In genomic region chr2:176132397-176133086, GRCh38 we compare ENCODE assay signal across 8 cellular contexts. TPM values are rescaled to one million over a fixed set of nuclear protein-coding genes. Genes with fewer than 3 reads are reported as not detected.
DNase-seq lines count a peak whose midpoint lies in the region; ATAC-seq, FAIRE-seq and TF ChIP-seq lines count a peak whose summit lies in the region.

No MANE protein-coding gene starts in this region.

- H3K18ac ChIP-seq in H1 (ENCODE audit: extremely low read depth, low read length): no peak overlapping the region

- in situ Hi-C loops in Panc1 (cut with HindIII; ENCODE audit: low pct_unique_long_range_greater_than_20kb, low sequenced_read_pairs): no loop called here

- no peak for TF ChIP-seq EP300 in H1 (IDR thresholded peaks at IDR 0.05; ENCODE audit: borderline replicate concordance in 1 of 2, low read depth in 2 of 2, low read length in 2 of 2)

- H3K79me2 ChIP-seq in H1 (ENCODE audit: control insufficient read depth in 1 of 2, insufficient read depth in 2 of 2, low read length in 2 of 2): no peaks in the 10 kb centered on the region

- CTCF ChIA-PET in Panc1 (lab: Charles Lee): interaction anchor here (1.7 kb wide), 1 partner anchor 323 kb away, joined by 18 read pairs; no protein-coding TSS in a partner anchor
- CTCF ChIA-PET in H1 (lab: Charles Lee; ENCODE audit: partially characterized antibody): interaction anchor here (0.6 to 4.5 kb wide), 17 partner anchors 9 to 717 kb away, joined by 3 to 30 read pairs (median 5); partner anchors contain the start of genes HOXD10 and HOXD4

- peak; percentile 47 for ATAC-seq in Panc1

- intact Hi-C loops in Panc1 (cut with micrococcal nuclease; ENCODE audit: unreplicated experiment): no loop called here

- no peak overlapping the region for H2AK5ac ChIP-seq in H1 (ENCODE audit: low read depth, low read length)

- H3K4ac ChIP-seq in H1 (replicated peaks; ENCODE audit: insufficient read length, low read depth, low read length): no peak overlapping the region

- H2BK120ac ChIP-seq in H1 (replicated peaks; ENCODE audit: low read depth, low read length): no peak overlapping the region

- peaks cover 3% of the 10 kb centered on the region; the same call in 1 of the 2 replicates for H3K23me2 ChIP-seq in H1 (ENCODE audit: low read depth, low read length)

- no peak overlapping the region for H2AFZ ChIP-seq in H1 (ENCODE audit: low read length)

- H4K91ac ChIP-seq in H1 (replicated peaks; ENCODE audit: insufficient read length, low read length): no peak overlapping the region

- H3K27ac ChIP-seq in Panc1 (ENCODE audit: low read length): peak overlapping the region; percentile 76
- H3K27ac ChIP-seq in H1 (ENCODE audit: low read depth, low read length): no peak overlapping the region
- H3K27ac ChIP-seq in rectal smooth muscle tissue (ENCODE audit: low read depth, low read length): peak overlapping the region; percentile 29

- H3K4me3 ChIP-seq in GM06990 (replicated peaks; ENCODE audit: low read depth, low read length) (peak overlapping the region; percentile 47), Panc1 (ENCODE audit: low read depth in 2 of 2, low read length in 2 of 2) (peak overlapping the region; percentile 35 to 47), H1 (ENCODE audit: extremely low read depth in 1 of 4, insufficient read depth in 2 of 4, low read depth in 3 of 4, low read length in 4 of 4) (no peak overlapping the region), rectal smooth muscle tissue (ENCODE audit: low read length) (peak overlapping the region; percentile 58)

- TF ChIP-seq CTCF in GM06990 (IDR thresholded peaks at IDR 0.05; ENCODE audit: insufficient read depth, low read length, poor library complexity, severe bottlenecking) (no peak), Panc1 (IDR thresholded peaks at IDR 0.05) (no peak), H1 (IDR thresholded peaks at IDR 0.05; ENCODE audit: control extremely low read depth in 1 of 3, insufficient read depth in 1 of 3, low read depth in 1 of 3, low read length in 3 of 3) (no peak)

- no peak overlapping the region for H4K8ac ChIP-seq in H1 (ENCODE audit: extremely low read depth, insufficient read depth, low read length)

- no peak overlapping the region; the same call in 1 of the 2 replicates for H2BK12ac ChIP-seq in H1 (ENCODE audit: low read depth, low read length)

- no peaks in the 10 kb centered on the region for H3K36me3 ChIP-seq in GM06990 (ENCODE audit: control insufficient read depth, insufficient read depth, low read length)
- no peaks in the 10 kb centered on the region for H3K36me3 ChIP-seq in Panc1 (ENCODE audit: control insufficient read depth, insufficient read depth, low read length)
- H3K36me3 ChIP-seq in H1 (ENCODE audit: control insufficient read depth in 2 of 4, insufficient read depth in 4 of 4, low read length in 3 of 4): peaks cover 0 to 19% (median 0%) of the 10 kb centered on the region in 4 experiments; a peak in 1 of 8 replicates
- H3K36me3 ChIP-seq in rectal smooth muscle tissue (ENCODE audit: control insufficient read depth, insufficient read depth, low read length): no peaks in the 10 kb centered on the region

- no peak for FAIRE-seq in H1 (lab: Jason Lieb, UNC)

- H4K5ac ChIP-seq in H1 (ENCODE audit: insufficient read length, low read depth, low read length): no peak overlapping the region

- H3K23ac ChIP-seq in H1 (ENCODE audit: insufficient read length): no peak overlapping the region

- no peak for TF ChIP-seq RAD21 in H1 (IDR thresholded peaks at IDR 0.05 in 1 of 2, conservative IDR thresholded peaks at IDR 0.05 in 1 of 2; ENCODE audit: low read depth in 2 of 2, low read length in 2 of 2)

- POLR2A ChIA-PET in Panc1 (lab: Charles Lee) (interaction anchor here (0.6 kb wide), 1 partner anchor 1127 kb away, joined by 4 read pairs; no protein-coding TSS in a partner anchor), H1 (lab: Charles Lee; ENCODE audit: partially characterized antibody) (no interaction called here)

- H3K27me3 ChIP-seq in GM06990 (replicated peaks; ENCODE audit: control insufficient read depth, insufficient read depth, low read length): no peaks in the 10 kb centered on the region
- no peaks in the 10 kb centered on the region for H3K27me3 ChIP-seq in Panc1 (ENCODE audit: control insufficient read depth, insufficient read depth, low read length)
- peaks cover 92 to 100% (median 99%) of the 10 kb centered on the region in 4 experiments for H3K27me3 ChIP-seq in H1 (replicated peaks in 1 of 4; ENCODE audit: control insufficient read depth in 3 of 4, extremely low read depth in 1 of 4, insufficient read depth in 3 of 4, low read length in 3 of 4)
- H3K27me3 ChIP-seq in rectal smooth muscle tissue (ENCODE audit: control insufficient read depth, insufficient read depth, low read length): peaks cover 9% of the 10 kb centered on the region

- H3K56ac ChIP-seq in H1 (replicated peaks; ENCODE audit: insufficient read length, low read depth, low read length): no peak overlapping the region

- H3K4me2 ChIP-seq in H1 (ENCODE audit: insufficient read depth in 1 of 2, low read depth in 2 of 2, low read length in 2 of 2): 0 out of 4 replicates have a peak overlapping the region, but pooled peaks of 1 of the 2 experiments have one; percentile 18

- H3K9me3 ChIP-seq in Panc1 (ENCODE audit: control insufficient read depth, insufficient read depth, low read depth, low read length) (no peaks in the 10 kb centered on the region), H1 (ENCODE audit: insufficient read depth in 2 of 2, low read depth in 1 of 2, low read length in 1 of 2) (no peaks in the 10 kb centered on the region)

- H3K79me1 ChIP-seq in H1 (ENCODE audit: low read depth, low read length): no peaks in the 10 kb centered on the region

- TF ChIP-seq POLR2A in H1 (IDR thresholded peaks at IDR 0.05; ENCODE audit: control extremely low read depth in 1 of 2, low read depth in 2 of 2, low read length in 2 of 2): no peak

- WGBS in H1 (ENCODE audit: extremely low coverage in 1 of 2, insufficient coverage in 1 of 2, insufficient read length in 1 of 2, insufficient replicate concordance in 2 of 2, low coverage in 1 of 2, low lambda C conversion rate in 2 of 2, missing lambda C conversion rate in 1 of 2), 2 experiments: 11% methylated on average over 26 of the region's 28 CpGs; no CpG with 5 or more reads in 1 of the 2 experiments

- no peak overlapping the region for H2BK20ac ChIP-seq in H1 (ENCODE audit: low read length)

- no peak overlapping the region for H3K14ac ChIP-seq in H1 (ENCODE audit: insufficient read length)

- no peak overlapping the region for H3K9ac ChIP-seq in H1 (replicated peaks in 1 of 4; ENCODE audit: extremely low read depth in 1 of 4, low read depth in 3 of 4, low read length in 3 of 4)
- no peak overlapping the region for H3K9ac ChIP-seq in rectal smooth muscle tissue (ENCODE audit: low read length)

- no peak for DNase-seq in GM06990 (ENCODE audit: extremely low read depth, insufficient read length)
- no peak for DNase-seq in Panc1 (ENCODE audit: low read depth, low spot score)
- DNase-seq in H1 (ENCODE audit: low read depth in 1 of 2, low spot score in 2 of 2): peak in 1 of 2 experiments; percentile 45
- no peak for DNase-seq in activated gamma-delta T cell (lab: John Stamatoyannopoulos, UW)
- DNase-seq in DMS 273 (lab: John Stamatoyannopoulos, UW; ENCODE audit: unreplicated experiment): no peak
- no peak for DNase-seq in NCI-H1048 (lab: John Stamatoyannopoulos, UW)
- DNase-seq in AG08396 (ENCODE audit: low spot score): no peak

- peaks cover 14 to 31% of the 10 kb centered on the region in 2 experiments for H4K20me1 ChIP-seq in H1 (replicated peaks in 1 of 2; ENCODE audit: control insufficient read depth in 1 of 2, insufficient read depth in 2 of 2, low read length in 2 of 2)

- BruUV-seq in Panc1 (replicated peaks; lab: Mats Ljungman, UMichigan): no TSS peak

- peaks cover 14% of the 10 kb centered on the region for H3K4me1 ChIP-seq in Panc1 (ENCODE audit: control insufficient read depth, insufficient read depth, low read length)
- H3K4me1 ChIP-seq in H1 (replicated peaks in 1 of 4; ENCODE audit: control insufficient read depth in 3 of 4, insufficient read depth in 4 of 4, low read length in 3 of 4): peaks cover 3 to 16% (median 5%) of the 10 kb centered on the region in 4 experiments
- H3K4me1 ChIP-seq in rectal smooth muscle tissue (ENCODE audit: control insufficient read depth, insufficient read depth, low read length): peaks cover 6% of the 10 kb centered on the region

- H2BK5ac ChIP-seq in H1 (ENCODE audit: low read depth, low read length): no peak overlapping the region

- no peak overlapping the region for H2BK15ac ChIP-seq in H1 (ENCODE audit: low read length)

RNA-seq across cellular contexts. Expression of gene HOXD8, which starts 3.0 kb away (rescaled TPM):
- total RNA-seq in Panc1 (2021; ENCODE audit: unreplicated experiment): not detected
- polyA plus RNA-seq in Panc1 (2012; ENCODE audit: insufficient read length): not detected
- not detected in 2 replicates for total RNA-seq in H1 (2021; fragmentation: NEBNext Ultra II Directional; extraction: Animal tissue kit (Norgen Biotek cat#: 25700))
- not detected in 2 replicates for polyA plus RNA-seq in H1 (2011; rRNA removed)
- polyA plus RNA-seq in H1 (2011; cell fraction: cytosol; rRNA removed): not detected
- polyA plus RNA-seq in H1 (2011; cell fraction: nucleus; rRNA removed): not detected
- polyA plus RNA-seq in H1 (2012, experiment 1 of 2): not detected in 4 replicates
- not detected for polyA plus RNA-seq in H1 (2012, experiment 2 of 2)
- polyA plus RNA-seq in H1 (2013, experiment 1 of 2): not detected
- not detected for polyA plus RNA-seq in H1 (2013, experiment 2 of 2)
- polyA minus RNA-seq in H1 (2011; rRNA and poly(A)+ RNA removed): not detected in 2 replicates
- polyA minus RNA-seq in H1 (2011; cell fraction: cytosol; rRNA and poly(A)+ RNA removed): not detected
- polyA minus RNA-seq in H1 (2011; cell fraction: nucleus; rRNA and poly(A)+ RNA removed): not detected

RNA-seq across cellular contexts. Expression of gene HOXD9, which starts 10.0 kb away (rescaled TPM):
- total RNA-seq in Panc1 (2021; ENCODE audit: unreplicated experiment): 0.15 TPM
- 0.19 TPM for polyA plus RNA-seq in Panc1 (2012; ENCODE audit: insufficient read length)
- total RNA-seq in H1 (2021; fragmentation: NEBNext Ultra II Directional; extraction: Animal tissue kit (Norgen Biotek cat#: 25700)): not detected in 2 replicates
- not detected in 2 replicates for polyA plus RNA-seq in H1 (2011; rRNA removed)
- not detected for polyA plus RNA-seq in H1 (2011; cell fraction: cytosol; rRNA removed)
- polyA plus RNA-seq in H1 (2011; cell fraction: nucleus; rRNA removed): not detected
- not detected in 4 replicates for polyA plus RNA-seq in H1 (2012, experiment 1 of 2)
- not detected for polyA plus RNA-seq in H1 (2012, experiment 2 of 2)
- not detected for polyA plus RNA-seq in H1 (2013, experiment 1 of 2)
- polyA plus RNA-seq in H1 (2013, experiment 2 of 2): not detected
- not detected in 2 replicates for polyA minus RNA-seq in H1 (2011; rRNA and poly(A)+ RNA removed)
- polyA minus RNA-seq in H1 (2011; cell fraction: cytosol; rRNA and poly(A)+ RNA removed): not detected
- polyA minus RNA-seq in H1 (2011; cell fraction: nucleus; rRNA and poly(A)+ RNA removed): not detected

RNA-seq across cellular contexts. Expression of gene HOXD10, which starts 16.0 kb away (rescaled TPM):
- total RNA-seq in Panc1 (2021; ENCODE audit: unreplicated experiment): not detected
- 0.46 TPM for polyA plus RNA-seq in Panc1 (2012; ENCODE audit: insufficient read length)
- total RNA-seq in H1 (2021; fragmentation: NEBNext Ultra II Directional; extraction: Animal tissue kit (Norgen Biotek cat#: 25700)): not detected in 2 replicates
- polyA plus RNA-seq in H1 (2011; rRNA removed): not detected in 2 replicates
- polyA plus RNA-seq in H1 (2011; cell fraction: cytosol; rRNA removed): not detected
- polyA plus RNA-seq in H1 (2011; cell fraction: nucleus; rRNA removed): not detected
- polyA plus RNA-seq in H1 (2012, experiment 1 of 2): not detected in 4 replicates
- polyA plus RNA-seq in H1 (2012, experiment 2 of 2): not detected
- not detected for polyA plus RNA-seq in H1 (2013, experiment 1 of 2)
- polyA plus RNA-seq in H1 (2013, experiment 2 of 2): not detected
- polyA minus RNA-seq in H1 (2011; rRNA and poly(A)+ RNA removed): not detected in 2 replicates
- polyA minus RNA-seq in H1 (2011; cell fraction: cytosol; rRNA and poly(A)+ RNA removed): not detected
- not detected for polyA minus RNA-seq in H1 (2011; cell fraction: nucleus; rRNA and poly(A)+ RNA removed)

RNA-seq across cellular contexts. Expression of gene HOXD4, which starts 18.8 kb away (rescaled TPM):
- 1.4 TPM for total RNA-seq in Panc1 (2021; ENCODE audit: unreplicated experiment)
- polyA plus RNA-seq in Panc1 (2012; ENCODE audit: insufficient read length): 0.82 TPM
- not detected in 2 replicates for total RNA-seq in H1 (2021; fragmentation: NEBNext Ultra II Directional; extraction: Animal tissue kit (Norgen Biotek cat#: 25700))
- not detected in 2 replicates for polyA plus RNA-seq in H1 (2011; rRNA removed)
- polyA plus RNA-seq in H1 (2011; cell fraction: cytosol; rRNA removed): not detected
- not detected for polyA plus RNA-seq in H1 (2011; cell fraction: nucleus; rRNA removed)
- polyA plus RNA-seq in H1 (2012, experiment 1 of 2): not detected in 4 replicates
- not detected for polyA plus RNA-seq in H1 (2012, experiment 2 of 2)
- not detected for polyA plus RNA-seq in H1 (2013, experiment 1 of 2)
- not detected for polyA plus RNA-seq in H1 (2013, experiment 2 of 2)
- polyA minus RNA-seq in H1 (2011; rRNA and poly(A)+ RNA removed): not detected in 2 replicates
- polyA minus RNA-seq in H1 (2011; cell fraction: cytosol; rRNA and poly(A)+ RNA removed): not detected
- polyA minus RNA-seq in H1 (2011; cell fraction: nucleus; rRNA and poly(A)+ RNA removed): not detected

RNA-seq across cellular contexts. Expression of gene HOXD3, which starts 24.6 kb away (rescaled TPM):
- total RNA-seq in Panc1 (2021; ENCODE audit: unreplicated experiment): 1.8 TPM
- polyA plus RNA-seq in Panc1 (2012; ENCODE audit: insufficient read length): 0.56 TPM
- not detected in 2 replicates for total RNA-seq in H1 (2021; fragmentation: NEBNext Ultra II Directional; extraction: Animal tissue kit (Norgen Biotek cat#: 25700))
- not detected in 2 replicates for polyA plus RNA-seq in H1 (2011; rRNA removed)
- not detected for polyA plus RNA-seq in H1 (2011; cell fraction: cytosol; rRNA removed)
- polyA plus RNA-seq in H1 (2011; cell fraction: nucleus; rRNA removed): not detected
- polyA plus RNA-seq in H1 (2012, experiment 1 of 2): not detected in 4 replicates
- polyA plus RNA-seq in H1 (2012, experiment 2 of 2): not detected
- not detected for polyA plus RNA-seq in H1 (2013, experiment 1 of 2)
- polyA plus RNA-seq in H1 (2013, experiment 2 of 2): not detected
- polyA minus RNA-seq in H1 (2011; rRNA and poly(A)+ RNA removed): not detected in 2 replicates
- polyA minus RNA-seq in H1 (2011; cell fraction: cytosol; rRNA and poly(A)+ RNA removed): not detected
- not detected for polyA minus RNA-seq in H1 (2011; cell fraction: nucleus; rRNA and poly(A)+ RNA removed)

Comparison
In these comparisons a context has a peak if more than half of its experiments do, and no peak if none do; other contexts are left out.
1. H3K4me3 ChIP-seq: peak in GM06990 (single experiment), Panc1 (2 of 2) and rectal smooth muscle tissue (single experiment); none in H1 (0 of 4).